ENCODE assay signal across 8 cellular contexts in genomic region chr19:42313096-42313839, GRCh38. TPM values are rescaled to one million over a fixed set of nuclear protein-coding genes. Genes with fewer than 3 reads are reported as not detected.
DNase-seq lines count a peak whose midpoint lies in the region; ATAC-seq and TF ChIP-seq lines count a peak whose summit lies in the region.

Gene TMEM145 (plus strand): TSS chr19:42313309. CDS start chr19:42313377, 68 bp downstream.

- 1% methylated on average over 59 to 67 of the region's 67 CpGs for WGBS in lung, 2 donors

- no peak within 1 kb of the TSS for H3K4me3 ChIP-seq in lung

- peaks cover 0 to 5% of the 10 kb centered on the region in 2 donors for H3K4me1 ChIP-seq in lung (ENCODE audit: control insufficient read depth in 2 of 2, insufficient read depth in 2 of 2, low read length in 2 of 2)

- peaks cover 21 to 27% of the 10 kb centered on the region in 2 donors for H3K4me1 Mint-ChIP-seq in effector memory CD8-positive, alpha-beta T cell (ENCODE audit: low read depth in 2 of 2)

- H3K27ac Mint-ChIP-seq in effector memory CD8-positive, alpha-beta T cell: peak within 1 kb of the TSS in 1 of 2 donors; percentile 60

- H3K36me3 ChIP-seq in lung (ENCODE audit: control insufficient read depth in 2 of 2, insufficient read depth in 2 of 2, low read length in 2 of 2): no peaks in the 10 kb centered on the region

- H3K27me3 ChIP-seq in lung (ENCODE audit: control insufficient read depth, insufficient read depth): no peaks in the 10 kb centered on the region

- H3K27ac ChIP-seq in VCaP (peak within 1 kb of the TSS; percentile 85), lung (ENCODE audit: low read depth in 1 of 2, low read length in 1 of 2) (no peak within 1 kb of the TSS)

- H3K9me3 Mint-ChIP-seq in effector memory CD8-positive, alpha-beta T cell: no peaks in the 10 kb centered on the region

- peak within 1 kb of the TSS; percentile 72 to 76 for H3K4me3 Mint-ChIP-seq in effector memory CD8-positive, alpha-beta T cell

- peaks cover 36 to 52% of the 10 kb centered on the region in 2 donors for H3K27me3 Mint-ChIP-seq in effector memory CD8-positive, alpha-beta T cell

- DNase-seq in SIG-M5 treated with dmso at 0.1 percent for 504 hours (lab: John Stamatoyannopoulos, UW; ENCODE audit: unreplicated experiment): peak; percentile 53
- DNase-seq in SIG-M5 (lab: John Stamatoyannopoulos, UW): no peak
- DNase-seq in MV-4-11 (lab: John Stamatoyannopoulos, UW): peak; percentile 46
- no peak for DNase-seq in effector memory CD8-positive, alpha-beta T cell
- DNase-seq in lung (ENCODE audit: low spot score): no peak
- DNase-seq in superior temporal gyrus (ENCODE audit: extremely low spot score): peak; percentile 44

- TF ChIP-seq CTCF in VCaP (conservative IDR thresholded peaks at IDR 0.05) (peak; percentile 57), lung (IDR thresholded peaks at IDR 0.05; ENCODE audit: control extremely low read depth, extremely low read depth) (no peak)

- no peaks in the 10 kb centered on the region for H3K36me3 Mint-ChIP-seq in effector memory CD8-positive, alpha-beta T cell (ENCODE audit: insufficient read depth)

- H3K9me3 ChIP-seq in lung (ENCODE audit: control insufficient read depth in 2 of 2, insufficient read depth in 1 of 2, low read length in 1 of 2): no peaks in the 10 kb centered on the region

- peak; percentile 81 for ATAC-seq in effector memory CD8-positive, alpha-beta T cell (replicated peaks)
- peak; percentile 59 for ATAC-seq in lung (ENCODE audit: insufficient read depth, low FRiP score)
- no peak for ATAC-seq in HG03139 (IDR thresholded peaks at IDR 0.05; ENCODE audit: unreplicated experiment)

RNA-seq across cellular contexts. Expression of gene TMEM145, which starts in this region (rescaled TPM):
- under 1 TPM in 1 of 2 donors, not detected in 1; 0.95 TPM for total RNA-seq in lung
- polyA plus RNA-seq in lung: under 1 TPM; 0.12 to 0.40 TPM

Comparison
In these comparisons a context has a peak if more than half of its experiments do, and no peak if none do; other contexts are left out.
1. DNase-seq: peak in SIG-M5 treated with dmso at 0.1 percent for 504 hours (single experiment), MV-4-11 (single experiment) and superior temporal gyrus (single experiment); none in SIG-M5 (single experiment), effector memory CD8-positive, alpha-beta T cell (0 of 3) and lung (single experiment).
2. Peak in ATAC-seq in lung; RNA of the gene not detected or under 1 TPM.